In the genomic region with DNA sequence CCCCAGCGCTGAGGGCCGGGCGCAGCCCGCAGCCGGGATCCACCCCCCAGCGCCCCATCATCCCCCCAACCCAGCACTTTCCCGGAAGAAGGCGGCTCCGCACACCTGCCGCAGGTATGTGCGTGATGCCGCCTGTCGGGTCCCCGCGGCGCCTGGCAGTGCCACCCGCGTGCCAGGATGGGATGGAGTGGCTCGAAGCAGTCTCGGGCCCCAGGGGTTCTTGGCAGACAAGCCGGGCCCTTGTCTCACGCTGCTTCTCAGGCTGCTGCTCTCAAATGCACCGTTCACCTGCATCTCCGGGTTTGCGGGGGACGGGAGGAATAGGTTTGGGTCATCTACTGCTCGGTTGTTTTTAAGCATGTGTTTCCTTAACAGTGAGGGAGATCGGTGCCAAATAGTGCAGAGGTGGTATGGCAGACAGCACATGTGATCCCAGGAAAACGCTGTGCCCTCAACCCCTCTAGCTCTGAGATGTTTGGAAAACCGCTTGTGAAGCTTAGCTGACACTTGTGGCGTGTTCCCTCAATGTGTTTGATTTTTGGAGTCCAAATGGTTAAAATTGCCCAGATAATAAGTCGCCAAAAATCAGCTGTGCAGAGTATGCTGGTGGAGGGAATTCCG, we compare ENCODE assay signal across 8 cellular contexts. TPM values are rescaled to one million over a fixed set of nuclear protein-coding genes. Genes with fewer than 3 reads are reported as not detected.
DNase-seq lines count a peak whose midpoint lies in the region; ATAC-seq and TF ChIP-seq lines count a peak whose summit lies in the region.

No MANE protein-coding gene starts in this region.

- H3K4me1 Mint-ChIP-seq in T-helper 2 cell treated with Interferon-gamma antibody and Interleukin-4, amounts not matched to agents 5 μg/mL and 100 μg/mL, for 36 hours (ENCODE audit: low read depth), result peaks cover 38% of the 10 kb centered on the region

- H3K27ac ChIP-seq in stomach, result peak overlapping the region; percentile 97 to 98 (median 98)

- peak overlapping the region; percentile 87 for H3K27ac Mint-ChIP-seq in T-helper 2 cell treated with Interferon-gamma antibody and Interleukin-4, amounts not matched to agents 5 μg/mL and 100 μg/mL, for 36 hours

- H3K36me3 ChIP-seq in stomach, result peaks cover 0 to 6% (median 1%) of the 10 kb centered on the region in 4 donors

- H3K4me3 ChIP-seq in GM12864 (ENCODE audit: low read depth, low read length) (peak overlapping the region; percentile 74), stomach (peak overlapping the region; percentile 83 to 95 (median 94))

- DNase-seq in GM12864 (ENCODE audit: low read depth) (no peak), dermis microvascular lymphatic vessel endothelial cell (ENCODE audit: low read depth in 2 of 2) (peak; percentile 20 to 54), lung microvascular endothelial cell (ENCODE audit: low read depth in 2 of 2) (peak; percentile 42 to 56), stomach (peak; percentile 52), ureter (ENCODE audit: low spot score) (no peak), SW 1271 (lab: John Stamatoyannopoulos, UW) (no peak)
- peak; percentile 40 for DNase-seq in T-helper 2 cell treated with Interferon-gamma antibody and Interleukin-4, amounts not matched to agents 5 μg/mL and 100 μg/mL, for 36 hours (ENCODE audit: low spot score)

- 0 to 1% (median 1%) methylated on average over 17 to 33 of the region's 33 CpGs for WGBS in stomach, 5 donors

- TF ChIP-seq CTCF in GM12864 (IDR thresholded peaks at IDR 0.05; ENCODE audit: low read depth, low read length, missing control alignments), result no peak
- no peak for TF ChIP-seq CTCF in stomach (IDR thresholded peaks at IDR 0.05)

- peaks cover 42% of the 10 kb centered on the region for H3K36me3 Mint-ChIP-seq in T-helper 2 cell treated with Interferon-gamma antibody and Interleukin-4, amounts not matched to agents 5 μg/mL and 100 μg/mL, for 36 hours (ENCODE audit: low read depth)

- intact Hi-C loops in stomach (cut with DNase I; ENCODE audit: low total_unique reads), result no loop called here

- no peak for TF ChIP-seq EP300 in stomach (IDR thresholded peaks at IDR 0.05)

- no peak for TF ChIP-seq POLR2A in stomach (IDR thresholded peaks at IDR 0.05)

- H3K9me3 ChIP-seq in stomach, result no peaks in the 10 kb centered on the region

- ATAC-seq in HG03520 (IDR thresholded peaks at IDR 0.05; ENCODE audit: unreplicated experiment), result peak; percentile 2

- H3K4me1 ChIP-seq in stomach, result peaks cover 35 to 42% (median 40%) of the 10 kb centered on the region in 4 donors

- peak overlapping the region; percentile 91 for H3K4me3 Mint-ChIP-seq in T-helper 2 cell treated with Interferon-gamma antibody and Interleukin-4, amounts not matched to agents 5 μg/mL and 100 μg/mL, for 36 hours

- H3K27me3 ChIP-seq in stomach, result no peaks in the 10 kb centered on the region

- no peaks in the 10 kb centered on the region for H3K9me3 Mint-ChIP-seq in T-helper 2 cell treated with Interferon-gamma antibody and Interleukin-4, amounts not matched to agents 5 μg/mL and 100 μg/mL, for 36 hours

- H3K27me3 Mint-ChIP-seq in T-helper 2 cell treated with Interferon-gamma antibody and Interleukin-4, amounts not matched to agents 5 μg/mL and 100 μg/mL, for 36 hours (ENCODE audit: low read depth), result peaks cover 9% of the 10 kb centered on the region

RNA-seq across cellular contexts. Expression of gene MYLIP, which starts 0.8 kb away (rescaled TPM):
- total RNA-seq in dermis microvascular lymphatic vessel endothelial cell (20.2 and 41.8 TPM in 2 replicates), lung microvascular endothelial cell (19.2 and 39.9 TPM in 2 replicates), stomach (10 to 100 TPM in 3 of 5 donors, 1 to 10 TPM in 2; 2.3 to 43.1 (median 21.4) TPM), ureter (53.1 TPM)
- polyA plus RNA-seq in stomach, result 10 to 100 TPM in 2 of 3 donors, 1 to 10 TPM in 1; 9.9 to 16.0 (median 11.4) TPM

Comparison
In these comparisons a context has a peak if more than half of its experiments do, and no peak if none do; other contexts are left out.
1. DNase-seq: peak in T-helper 2 cell treated with Interferon-gamma antibody and Interleukin-4, amounts not matched to agents 5 μg/mL and 100 μg/mL, for 36 hours (single experiment), dermis microvascular lymphatic vessel endothelial cell (2 of 2), lung microvascular endothelial cell (2 of 2) and stomach (single experiment); none in GM12864 (single experiment), ureter (single experiment) and SW 1271 (0 of 2).